Comparison of ENCODE assay signal across 1 cellular context in genomic region chr16:4401094-4401501, GRCh38.
TF ChIP-seq lines count a peak whose summit lies in the region.

No MANE protein-coding gene starts in this region.

TF ChIP-seq in IMR-90, 13 proteins besides CTCF, POLR2A, EP300 and RAD21:
- TF ChIP-seq MAFK (IDR thresholded peaks at IDR 0.05; ENCODE audit: low read depth, low read length) (no peak), SMC3 (IDR thresholded peaks at IDR 0.05; ENCODE audit: low read depth, low read length) (no peak), MAZ (IDR thresholded peaks at IDR 0.05; ENCODE audit: borderline replicate concordance, low read depth, low read length) (no peak), ELK1 (IDR thresholded peaks at IDR 0.05; ENCODE audit: borderline replicate concordance, low read depth, low read length) (no peak), CHD1 (IDR thresholded peaks at IDR 0.05; ENCODE audit: low read depth, low read length) (no peak), BHLHE40 (IDR thresholded peaks at IDR 0.05; ENCODE audit: low read depth, low read length) (no peak), CEBPB (IDR thresholded peaks at IDR 0.05; ENCODE audit: low read depth, low read length) (no peak), USF2 (IDR thresholded peaks at IDR 0.05; ENCODE audit: low read depth, low read length) (no peak), RFX5 (IDR thresholded peaks at IDR 0.05; ENCODE audit: low read depth, low read length) (no peak), FOS (IDR thresholded peaks at IDR 0.05; ENCODE audit: low read depth, low read length) (no peak)
